1 cellular context compared by ENCODE assay signal in genomic region chr6:128266946-128267345, GRCh38.
TF ChIP-seq lines count a peak whose summit lies in the region.

No MANE protein-coding gene starts in this region.

TF ChIP-seq in HepG2, 621 proteins besides CTCF, POLR2A, EP300 and RAD21 (continued from another document):
- no peak for TF ChIP-seq KIAA2018 (CRISPR knock-in tag; IDR thresholded peaks at IDR 0.05; ENCODE audit: borderline replicate concordance)
TF ChIP-seq in HepG2: peak in this region for 2.
